ENCODE assay signal across 8 cellular contexts in the genomic region with DNA sequence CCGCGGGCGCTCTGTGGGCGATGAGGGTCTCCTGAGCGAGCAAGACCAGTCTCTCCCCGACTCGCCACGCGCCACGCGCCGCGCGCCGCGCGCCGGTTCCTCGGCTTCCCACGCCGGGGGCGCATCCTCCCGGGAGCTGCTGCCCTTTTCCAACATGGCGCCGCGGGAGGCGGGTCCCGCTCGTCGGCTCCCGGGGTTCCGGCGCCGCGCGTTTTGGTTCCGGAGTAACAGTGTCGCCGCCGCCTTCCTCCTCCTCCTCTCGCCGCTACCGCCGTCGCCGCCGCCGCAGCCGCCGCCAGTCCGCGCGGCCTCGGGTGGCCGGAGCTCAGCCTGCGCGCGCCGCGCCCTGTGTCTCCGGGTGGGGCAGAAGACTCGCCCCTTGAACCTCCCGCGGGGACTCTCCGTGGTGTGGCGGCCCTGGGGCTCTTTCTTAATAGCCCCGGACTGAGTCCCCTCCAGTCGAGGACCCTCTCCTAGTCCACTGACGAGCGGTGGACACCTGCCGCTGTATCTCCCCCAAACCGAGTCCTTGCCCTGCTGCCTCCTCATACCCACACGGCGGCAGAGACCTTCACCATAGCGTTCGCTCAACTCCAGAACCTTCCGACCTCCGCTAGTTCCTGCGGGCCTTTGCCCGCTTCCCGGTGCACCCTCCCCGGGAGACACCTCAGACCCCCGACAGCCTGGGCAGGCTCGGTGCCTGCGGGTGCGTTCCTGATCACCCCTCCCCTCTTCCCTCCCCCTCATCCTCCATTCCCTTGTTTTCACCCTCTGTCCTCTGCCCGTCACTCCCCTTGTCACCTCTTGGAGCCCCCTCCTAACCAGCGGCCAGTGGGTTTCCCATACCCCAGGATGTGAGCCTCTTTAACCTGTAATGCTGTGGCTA. TPM values are rescaled to one million over a fixed set of nuclear protein-coding genes. Genes with fewer than 3 reads are reported as not detected.
A peak's percentile ranks its signal among the peaks of the same experiment; 100 is the strongest.
DNase-seq lines count a peak whose midpoint lies in the region; ATAC-seq and TF ChIP-seq lines count a peak whose summit lies in the region.

Gene MAP2K5, plus strand, starts transcription at position 242 of the 886 bp plus-strand sequence. Its CDS starts 633 bp downstream, at position 875.

- peak within 1 kb of the TSS; percentile 94 for H3K27ac Mint-ChIP-seq in activated naive CD8-positive, alpha-beta T cell treated with anti-CD3 and anti-CD28 coated beads for 36 hours

- H2AFZ ChIP-seq in SU-DHL-6 (ENCODE audit: low read depth, low read length, severe bottlenecking) (peak within 1 kb of the TSS; percentile 83), parathyroid adenoma (peak within 1 kb of the TSS; percentile 80)

- H3K4me3 Mint-ChIP-seq in activated naive CD8-positive, alpha-beta T cell treated with anti-CD3 and anti-CD28 coated beads for 36 hours = peak within 1 kb of the TSS; percentile 92

- H3K9ac ChIP-seq in SU-DHL-6 (ENCODE audit: low read length) (peak within 1 kb of the TSS; percentile 83), parathyroid adenoma (peak within 1 kb of the TSS; percentile 29)

- H3K9me3 ChIP-seq in SU-DHL-6 (ENCODE audit: insufficient read depth, low read length) (no peaks in the 10 kb centered on the region), cardiac muscle cell (ENCODE audit: low read depth) (no peaks in the 10 kb centered on the region), parathyroid adenoma (ENCODE audit: control insufficient read depth, low read length) (no peaks in the 10 kb centered on the region), thymus (ENCODE audit: control insufficient read depth) (no peaks in the 10 kb centered on the region)

- CTCF ChIA-PET in BJ (lab: Yijun Ruan, JAX) = interaction anchor here (0.7 to 1.5 kb wide), 4 partner anchors 10 to 171 kb away, joined by 3 to 4 read pairs (median 4); no protein-coding TSS in a partner anchor

- ATAC-seq in GM19467 (IDR thresholded peaks at IDR 0.05; ENCODE audit: unreplicated experiment) = peak; percentile 43

- no peak for DNase-seq in BJ (ENCODE audit: low read depth)
- DNase-seq in M059J (ENCODE audit: low read depth) = peak; percentile 72
- peak; percentile 84 for DNase-seq in activated naive CD8-positive, alpha-beta T cell treated with anti-CD3 and anti-CD28 coated beads for 36 hours
- peak; percentile 77 to 88 for DNase-seq in cardiac muscle cell (ENCODE audit: low read depth in 1 of 2, low spot score in 1 of 2)

- H3K36me3 Mint-ChIP-seq in activated naive CD8-positive, alpha-beta T cell treated with anti-CD3 and anti-CD28 coated beads for 36 hours = peaks cover 8% of the 10 kb centered on the region

- H3K79me2 ChIP-seq in SU-DHL-6 (ENCODE audit: insufficient read depth, low read length) (no peaks in the 10 kb centered on the region), parathyroid adenoma (no peaks in the 10 kb centered on the region)

- no peaks in the 10 kb centered on the region for H3K27me3 Mint-ChIP-seq in activated naive CD8-positive, alpha-beta T cell treated with anti-CD3 and anti-CD28 coated beads for 36 hours

- under 1% methylated on average over 88 of the region's 88 CpGs for WGBS in thymus

- no peaks in the 10 kb centered on the region for H4K20me1 ChIP-seq in SU-DHL-6 (ENCODE audit: low read depth, low read length)

- H3K36me3 ChIP-seq in BJ (ENCODE audit: control insufficient read depth, insufficient read depth, low read length) = no peaks in the 10 kb centered on the region; the same call in 1 of the 2 replicates
- no peaks in the 10 kb centered on the region for H3K36me3 ChIP-seq in SU-DHL-6 (ENCODE audit: low read length)
- H3K36me3 ChIP-seq in cardiac muscle cell = no peaks in the 10 kb centered on the region
- no peaks in the 10 kb centered on the region for H3K36me3 ChIP-seq in parathyroid adenoma (ENCODE audit: control insufficient read depth, insufficient read depth, low read length)
- no peaks in the 10 kb centered on the region for H3K36me3 ChIP-seq in thymus (ENCODE audit: control insufficient read depth, insufficient read depth)

- H3K4me2 ChIP-seq in SU-DHL-6 (ENCODE audit: low read depth, low read length, poor library complexity, severe bottlenecking) (peak within 1 kb of the TSS; percentile 61), parathyroid adenoma (ENCODE audit: low read length) (peak within 1 kb of the TSS; percentile 95)

- TF ChIP-seq CTCF in BJ (IDR thresholded peaks at IDR 0.05; ENCODE audit: insufficient read depth, low read depth, low read length) = no peak
- TF ChIP-seq CTCF in SU-DHL-6 (IDR thresholded peaks at IDR 0.05; ENCODE audit: insufficient read depth, low read length, poor library complexity, severe bottlenecking) = no peak
- TF ChIP-seq CTCF in cardiac muscle cell (IDR thresholded peaks at IDR 0.05; ENCODE audit: low read depth, low read length) = no peak
- TF ChIP-seq CTCF in parathyroid adenoma (IDR thresholded peaks at IDR 0.05) = no peak

- H3K27me3 ChIP-seq in BJ (ENCODE audit: control insufficient read depth, insufficient read depth, low read length) (no peaks in the 10 kb centered on the region), SU-DHL-6 (ENCODE audit: low read length) (no peaks in the 10 kb centered on the region), cardiac muscle cell (no peaks in the 10 kb centered on the region), parathyroid adenoma (ENCODE audit: control insufficient read depth, insufficient read depth, low read length) (no peaks in the 10 kb centered on the region), thymus (ENCODE audit: control insufficient read depth, insufficient read depth) (no peaks in the 10 kb centered on the region)

- no peaks in the 10 kb centered on the region for H3K9me2 ChIP-seq in SU-DHL-6 (replicated peaks; ENCODE audit: insufficient read depth, low read length)

- peaks cover 25% of the 10 kb centered on the region for H3F3A ChIP-seq in SU-DHL-6 (ENCODE audit: insufficient read depth)

- POLR2A ChIA-PET in BJ (lab: Charles Lee) = no interaction called here

- H3K4me1 ChIP-seq in cardiac muscle cell (ENCODE audit: low read depth) = no peaks in the 10 kb centered on the region
- H3K4me1 ChIP-seq in parathyroid adenoma = no peaks in the 10 kb centered on the region
- peaks cover 34% of the 10 kb centered on the region for H3K4me1 ChIP-seq in thymus (ENCODE audit: control insufficient read depth, insufficient read depth, low read length)

- no peaks in the 10 kb centered on the region for H3K9me3 Mint-ChIP-seq in activated naive CD8-positive, alpha-beta T cell treated with anti-CD3 and anti-CD28 coated beads for 36 hours

- H3K4me3 ChIP-seq in BJ (ENCODE audit: low read depth, low read length) = peak within 1 kb of the TSS; percentile 89
- peak within 1 kb of the TSS; percentile 90 for H3K4me3 ChIP-seq in SU-DHL-6 (ENCODE audit: insufficient read depth, low read length, poor library complexity, severe bottlenecking)
- H3K4me3 ChIP-seq in cardiac muscle cell = peak within 1 kb of the TSS; percentile 54
- peak within 1 kb of the TSS; percentile 85 for H3K4me3 ChIP-seq in parathyroid adenoma (ENCODE audit: low read depth, low read length)
- peak within 1 kb of the TSS; percentile 81 for H3K4me3 ChIP-seq in thymus (ENCODE audit: low read length)

- H3K27ac ChIP-seq in SU-DHL-6 (ENCODE audit: low read depth, low read length) (peak within 1 kb of the TSS; percentile 78), cardiac muscle cell (peak within 1 kb of the TSS; percentile 11), parathyroid adenoma (peak within 1 kb of the TSS; percentile 66), thymus (ENCODE audit: low read depth) (peak within 1 kb of the TSS; percentile 96)

- H3K4me1 Mint-ChIP-seq in activated naive CD8-positive, alpha-beta T cell treated with anti-CD3 and anti-CD28 coated beads for 36 hours = peaks cover 57% of the 10 kb centered on the region

RNA-seq across cellular contexts. Expression of gene MAP2K5, which starts in this region (rescaled TPM):
- polyA plus RNA-seq in BJ (2011; rRNA removed) (4.5 and 5.6 TPM in 2 replicates), cardiac muscle cell (13.6 and 21.7 TPM in 2 replicates), thymus (16.3 TPM)
- 4.4 and 6.8 TPM in 2 replicates for polyA minus RNA-seq in BJ (2011; rRNA and poly(A)+ RNA removed)
- total RNA-seq in M059J (2014; rRNA removed; shearing (Covaris generic)) = 5.5 and 18.0 TPM in 2 replicates
- total RNA-seq in activated naive CD8-positive, alpha-beta T cell treated with anti-CD3 and anti-CD28 coated beads for 36 hours = 10 to 100 TPM; 17.0 to 20.8 TPM
- total RNA-seq in cardiac muscle cell = 6.8 and 9.2 TPM in 2 replicates

Comparison
In these comparisons a context has a peak if more than half of its experiments do, and no peak if none do; other contexts are left out.
1. H3K27ac ChIP-seq: peak in every context shown above with its lines; median percentile 96 in thymus; 78 in SU-DHL-6; 66 in parathyroid adenoma; 11 in cardiac muscle cell.